Comparison of ENCODE assay signal across 8 cellular contexts in genomic region chr4:25378130-25378743, GRCh38. TPM values are rescaled to one million over a fixed set of nuclear protein-coding genes. Genes with fewer than 3 reads are reported as not detected.
DNase-seq lines count a peak whose midpoint lies in the region; ATAC-seq and TF ChIP-seq lines count a peak whose summit lies in the region.

No MANE protein-coding gene starts in this region.

- peaks cover 32% of the 10 kb centered on the region for H3K4me1 ChIP-seq in DOHH2 (ENCODE audit: control insufficient read depth, low read length)
- peaks cover 11% of the 10 kb centered on the region; the same call in 1 of the 2 replicates for H3K4me1 ChIP-seq in PC-9 (replicated peaks; ENCODE audit: insufficient read depth)
- peaks cover 3 to 8% of the 10 kb centered on the region in 2 donors for H3K4me1 ChIP-seq in gastrocnemius medialis
- peaks cover 13 to 20% of the 10 kb centered on the region in 2 donors for H3K4me1 ChIP-seq in adrenal gland (replicated peaks in 1 of 2)

- H4K20me1 ChIP-seq in DOHH2 (ENCODE audit: control insufficient read depth, insufficient read depth, low read depth, low read length) = no peaks in the 10 kb centered on the region
- no peaks in the 10 kb centered on the region for H4K20me1 ChIP-seq in PC-9 (ENCODE audit: insufficient read depth)

- no peaks in the 10 kb centered on the region for H3K9me3 Mint-ChIP-seq in glutamatergic neuron (ENCODE audit: unreplicated experiment)

- no peaks in the 10 kb centered on the region for H3K27me3 Mint-ChIP-seq in glutamatergic neuron (ENCODE audit: unreplicated experiment)

- no peaks in the 10 kb centered on the region for H3K4me1 Mint-ChIP-seq in glutamatergic neuron (ENCODE audit: low read depth, unreplicated experiment)

- H3K9me3 ChIP-seq in DOHH2 (ENCODE audit: control insufficient read depth, insufficient read depth, low read length) = no peaks in the 10 kb centered on the region
- H3K9me3 ChIP-seq in PC-9 (ENCODE audit: insufficient read depth, low read depth) = no peaks in the 10 kb centered on the region
- no peaks in the 10 kb centered on the region for H3K9me3 ChIP-seq in gastrocnemius medialis
- H3K9me3 ChIP-seq in adrenal gland (replicated peaks in 1 of 3) = no peaks in the 10 kb centered on the region

- peak overlapping the region; percentile 73 for H3K4me2 ChIP-seq in DOHH2 (ENCODE audit: low read length)
- peak overlapping the region; percentile 85 for H3K4me2 ChIP-seq in PC-9

- no peak for DNase-seq in PC-9
- DNase-seq in fibroblast of the aortic adventitia (ENCODE audit: low read depth) = no peak
- DNase-seq in gastrocnemius medialis = no peak
- no peak for DNase-seq in adrenal gland
- DNase-seq in NCI-H1436 (lab: John Stamatoyannopoulos, UW) = no peak
- DNase-seq in glutamatergic neuron = no peak

- H3K27me3 ChIP-seq in DOHH2 (ENCODE audit: control insufficient read depth, low read length) = no peaks in the 10 kb centered on the region
- no peaks in the 10 kb centered on the region for H3K27me3 ChIP-seq in PC-9 (ENCODE audit: insufficient read depth, low read depth)
- H3K27me3 ChIP-seq in gastrocnemius medialis = no peaks in the 10 kb centered on the region
- H3K27me3 ChIP-seq in adrenal gland = no peaks in the 10 kb centered on the region

- H3K27ac ChIP-seq in DOHH2 (ENCODE audit: low read depth, low read length) (peak overlapping the region; percentile 43; the same call in 1 of the 2 replicates), PC-9 (no peak overlapping the region), gastrocnemius medialis (peak overlapping the region in 1 of 4 donors; percentile 81), adrenal gland (no peak overlapping the region)

- H3K36me3 ChIP-seq in DOHH2 (ENCODE audit: control insufficient read depth, low read length) (peaks cover 52% of the 10 kb centered on the region), PC-9 (ENCODE audit: low read depth) (0 out of 2 replicates have a peak, but pooled peaks cover 7% of the 10 kb centered on the region), gastrocnemius medialis (peaks cover 0 to 17% of the 10 kb centered on the region in 2 donors), adrenal gland (replicated peaks in 1 of 2) (peaks cover 0 to 8% of the 10 kb centered on the region in 2 donors)

- TF ChIP-seq POLR2A in gastrocnemius medialis (IDR thresholded peaks at IDR 0.05) = no peak
- TF ChIP-seq POLR2A in adrenal gland (IDR thresholded peaks at IDR 0.05) = no peak

- intact Hi-C loops in PC-9 (cut with micrococcal nuclease; ENCODE audit: unreplicated experiment) = loop anchor here (5.0 kb wide), 1 partner anchor 216 kb away; the partner anchor contains the start of gene SEPSECS
- intact Hi-C loops in gastrocnemius medialis (cut with DNase I; ENCODE audit: low total_unique reads) = loop anchor here (5.0 kb wide), 4 partner anchors 146 to 939 kb away; partner anchors contain the start of genes PI4K2B, SEPSECS and SMIM20
- intact Hi-C loops in adrenal gland (cut with DNase I) = no loop called here

- H3K79me2 ChIP-seq in DOHH2 (ENCODE audit: control insufficient read depth, low read length) (peaks cover 32% of the 10 kb centered on the region), PC-9 (ENCODE audit: low read depth) (peaks cover 26% of the 10 kb centered on the region)

- no peaks in the 10 kb centered on the region for H3K36me3 Mint-ChIP-seq in glutamatergic neuron (ENCODE audit: unreplicated experiment)

- in situ Hi-C loops in gastrocnemius medialis (cut with MboI; ENCODE audit: low sequenced_read_pairs in 4 of 4) = no loop called here

- TF ChIP-seq CTCF in DOHH2 (IDR thresholded peaks at IDR 0.05; ENCODE audit: low read depth, low read length, poor library complexity, severe bottlenecking) (no peak), PC-9 (conservative IDR thresholded peaks at IDR 0.05) (no peak), fibroblast of the aortic adventitia (IDR thresholded peaks at IDR 0.05; ENCODE audit: insufficient read depth, low read length) (no peak), gastrocnemius medialis (IDR thresholded peaks at IDR 0.05 in 4 of 5, conservative IDR thresholded peaks at IDR 0.05 in 1 of 5) (no peak), adrenal gland (IDR thresholded peaks at IDR 0.05) (no peak), glutamatergic neuron (IDR thresholded peaks at IDR 0.05; ENCODE audit: partially characterized antibody, unreplicated experiment) (no peak)

- POLR2A ChIA-PET in PC-9 (lab: Charles Lee; ENCODE audit: unreplicated experiment) = no interaction called here

- no TSS peak for BruUV-seq in PC-9 (replicated peaks; lab: Mats Ljungman, UMichigan)

- CTCF ChIA-PET in PC-9 (lab: Charles Lee) = no interaction called here

- H2AFZ ChIP-seq in PC-9 = peak overlapping the region; percentile 88

- ATAC-seq in gastrocnemius medialis = no peak
- no peak for ATAC-seq in GM18867 (IDR thresholded peaks at IDR 0.05; ENCODE audit: unreplicated experiment)

- H3K9me2 ChIP-seq in DOHH2 (replicated peaks; ENCODE audit: control insufficient read depth, low read length) = no peaks in the 10 kb centered on the region
- no peaks in the 10 kb centered on the region for H3K9me2 ChIP-seq in PC-9 (ENCODE audit: insufficient read depth)

- H3K27ac Mint-ChIP-seq in glutamatergic neuron (ENCODE audit: unreplicated experiment) = no peak overlapping the region

- H3K4me3 Mint-ChIP-seq in glutamatergic neuron (ENCODE audit: unreplicated experiment) = no peak overlapping the region

- 80 to 86% (median 85%) methylated on average over 10 of the region's 10 CpGs for WGBS in adrenal gland, 4 donors

- H3K4me3 ChIP-seq in DOHH2 (ENCODE audit: low read length) (peak overlapping the region; percentile 95), PC-9 (peak overlapping the region; percentile 92), fibroblast of the aortic adventitia (ENCODE audit: low read depth, low read length) (peak overlapping the region; percentile 93), gastrocnemius medialis (peak overlapping the region; percentile 85 to 99 (median 92)), adrenal gland (peak overlapping the region in 2 of 4 donors; percentile 73 to 96)

- H3F3A ChIP-seq in DOHH2 (ENCODE audit: control insufficient read depth, insufficient read depth) (peaks cover 10% of the 10 kb centered on the region; the same call in 1 of the 2 replicates), PC-9 (ENCODE audit: insufficient read depth, low read depth) (0 out of 2 replicates have a peak, but pooled peaks cover 5% of the 10 kb centered on the region)

RNA-seq across cellular contexts. Expression of gene ANAPC4, which starts 1.2 kb away (rescaled TPM):
- 22.9 and 25.8 TPM in 2 replicates for total RNA-seq in PC-9 (2021)
- 30.7 and 35.2 TPM in 2 replicates for total RNA-seq in fibroblast of the aortic adventitia (ENCODE audit: low replicate concordance)
- 10 to 100 TPM; 11.8 to 20.2 (median 14.7) TPM for total RNA-seq in gastrocnemius medialis
- total RNA-seq in adrenal gland = 10 to 100 TPM; 14.0 to 83.0 (median 32.9) TPM
- polyA plus RNA-seq in adrenal gland = 10 to 100 TPM; 19.7 to 95.4 (median 48.6) TPM
- 41.3 TPM for total RNA-seq in glutamatergic neuron (ENCODE audit: unreplicated experiment)

Comparison
In these comparisons a context has a peak if more than half of its experiments do, and no peak if none do; other contexts are left out.
1. intact Hi-C loops: an anchor here in PC-9 (5.0 kb wide) and gastrocnemius medialis (5.0 kb wide); none called in adrenal gland.